ENCODE assay signal across 9 cellular contexts in genomic region chr4:183170894-183171293, GRCh38.
"Had no signal": no experiment of that assay in that cellular context is flagged by ENCODE, and none has a peak within 500 bp of the region (broad histone marks: within the 10 kb centered on the region; RNA-seq: fewer than 3 reads in every experiment).

No MANE protein-coding gene starts in this region.

- H3K4me3 Mint-ChIP-seq: IgD-negative memory B cell had no signal

- H3K4me2 ChIP-seq: KMS-11 had no signal

- DNase-seq: GOT3, H7, HFFc6, KBM-7 had no signal

- H3K36me3 ChIP-seq: HAP-1 had no signal

- H3K9me3 Mint-ChIP-seq: HFFc6, IgD-negative memory B cell had no signal

- ATAC-seq: HCT116 had no signal

- H3K36me3 Mint-ChIP-seq: IgD-negative memory B cell had no signal

- H3K4me3 ChIP-seq: HAP-1 had no signal

- H3K9ac ChIP-seq: KMS-11 had no signal

- FAIRE-seq: HTR-8/SVneo had no signal

- H3K27ac ChIP-seq: KMS-11 had no signal

- H3K9me3 ChIP-seq: HAP-1 had no signal

- H3K27ac Mint-ChIP-seq: IgD-negative memory B cell had no signal

- H3K4me1 Mint-ChIP-seq: IgD-negative memory B cell had no signal
